Comparison of ENCODE assay signal across 2 cellular contexts in the genomic region with DNA sequence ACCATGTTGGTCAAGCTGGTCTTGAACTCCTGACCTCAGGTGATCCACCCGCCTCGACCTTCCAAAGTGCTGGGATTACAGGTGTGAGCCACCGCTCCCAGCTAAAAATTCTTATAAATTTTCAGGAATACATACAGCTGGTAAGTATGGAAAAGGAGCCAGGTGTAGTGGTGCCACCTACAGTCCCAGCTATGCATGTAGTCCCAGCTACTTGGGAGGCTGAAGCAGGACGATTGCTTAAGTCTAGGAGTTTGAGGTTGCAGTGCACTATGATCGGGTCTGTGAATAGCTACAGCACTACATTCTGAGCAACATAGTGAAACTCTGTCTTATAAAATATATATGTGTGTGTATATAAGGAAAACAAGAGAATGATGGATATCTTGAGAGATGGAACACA.
TF ChIP-seq lines count a peak whose summit lies in the region.

No MANE protein-coding gene starts in this region.

TF ChIP-seq in SK-N-SH treated with all-trans-retinoic acid at 6 μM for 48 hours, 23 proteins besides CTCF, POLR2A, EP300 and RAD21 (continued from another document):
- TF ChIP-seq OSR1 (CRISPR knock-in tag; IDR thresholded peaks at IDR 0.05) (no peak), ZNF8 (CRISPR knock-in tag; IDR thresholded peaks at IDR 0.05) (no peak), RARB (CRISPR knock-in tag; IDR thresholded peaks at IDR 0.05) (no peak), ZFP3 (CRISPR knock-in tag; IDR thresholded peaks at IDR 0.05) (no peak), CSRNP3 (CRISPR knock-in tag; IDR thresholded peaks at IDR 0.05) (no peak), ARNTL (CRISPR knock-in tag; IDR thresholded peaks at IDR 0.05; ENCODE audit: borderline replicate concordance, low read depth) (no peak), CREB5 (CRISPR knock-in tag; IDR thresholded peaks at IDR 0.05; ENCODE audit: low read depth) (no peak), ESRRG (CRISPR knock-in tag; IDR thresholded peaks at IDR 0.05) (no peak), POU6F1 (CRISPR knock-in tag; IDR thresholded peaks at IDR 0.05; ENCODE audit: borderline replicate concordance, low read depth) (no peak)

TF ChIP-seq in SK-N-SH, 30 proteins besides CTCF, POLR2A, EP300 and RAD21 (continued from another document):
- TF ChIP-seq USF2 (IDR thresholded peaks at IDR 0.05; ENCODE audit: borderline replicate concordance, low read depth, low read length) = no peak
- no peak for TF ChIP-seq FOXJ3 (CRISPR knock-in tag; IDR thresholded peaks at IDR 0.05)
- TF ChIP-seq IRF3 (IDR thresholded peaks at IDR 0.05; ENCODE audit: low read depth, low read length) = no peak
- TF ChIP-seq TAF1 (IDR thresholded peaks at IDR 0.05; ENCODE audit: borderline replicate concordance, low read depth, low read length) = no peak
- TF ChIP-seq, protein P1, sequence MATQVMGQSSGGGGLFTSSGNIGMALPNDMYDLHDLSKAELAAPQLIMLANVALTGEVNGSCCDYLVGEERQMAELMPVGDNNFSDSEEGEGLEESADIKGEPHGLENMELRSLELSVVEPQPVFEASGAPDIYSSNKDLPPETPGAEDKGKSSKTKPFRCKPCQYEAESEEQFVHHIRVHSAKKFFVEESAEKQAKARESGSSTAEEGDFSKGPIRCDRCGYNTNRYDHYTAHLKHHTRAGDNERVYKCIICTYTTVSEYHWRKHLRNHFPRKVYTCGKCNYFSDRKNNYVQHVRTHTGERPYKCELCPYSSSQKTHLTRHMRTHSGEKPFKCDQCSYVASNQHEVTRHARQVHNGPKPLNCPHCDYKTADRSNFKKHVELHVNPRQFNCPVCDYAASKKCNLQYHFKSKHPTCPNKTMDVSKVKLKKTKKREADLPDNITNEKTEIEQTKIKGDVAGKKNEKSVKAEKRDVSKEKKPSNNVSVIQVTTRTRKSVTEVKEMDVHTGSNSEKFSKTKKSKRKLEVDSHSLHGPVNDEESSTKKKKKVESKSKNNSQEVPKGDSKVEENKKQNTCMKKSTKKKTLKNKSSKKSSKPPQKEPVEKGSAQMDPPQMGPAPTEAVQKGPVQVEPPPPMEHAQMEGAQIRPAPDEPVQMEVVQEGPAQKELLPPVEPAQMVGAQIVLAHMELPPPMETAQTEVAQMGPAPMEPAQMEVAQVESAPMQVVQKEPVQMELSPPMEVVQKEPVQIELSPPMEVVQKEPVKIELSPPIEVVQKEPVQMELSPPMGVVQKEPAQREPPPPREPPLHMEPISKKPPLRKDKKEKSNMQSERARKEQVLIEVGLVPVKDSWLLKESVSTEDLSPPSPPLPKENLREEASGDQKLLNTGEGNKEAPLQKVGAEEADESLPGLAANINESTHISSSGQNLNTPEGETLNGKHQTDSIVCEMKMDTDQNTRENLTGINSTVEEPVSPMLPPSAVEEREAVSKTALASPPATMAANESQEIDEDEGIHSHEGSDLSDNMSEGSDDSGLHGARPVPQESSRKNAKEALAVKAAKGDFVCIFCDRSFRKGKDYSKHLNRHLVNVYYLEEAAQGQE (IDR thresholded peaks at IDR 0.05; ENCODE audit: low read depth, low read length) = no peak
- no peak for TF ChIP-seq NFIC (IDR thresholded peaks at IDR 0.05; ENCODE audit: borderline replicate concordance)
